6 cellular contexts compared by ENCODE assay signal in the genomic region with DNA sequence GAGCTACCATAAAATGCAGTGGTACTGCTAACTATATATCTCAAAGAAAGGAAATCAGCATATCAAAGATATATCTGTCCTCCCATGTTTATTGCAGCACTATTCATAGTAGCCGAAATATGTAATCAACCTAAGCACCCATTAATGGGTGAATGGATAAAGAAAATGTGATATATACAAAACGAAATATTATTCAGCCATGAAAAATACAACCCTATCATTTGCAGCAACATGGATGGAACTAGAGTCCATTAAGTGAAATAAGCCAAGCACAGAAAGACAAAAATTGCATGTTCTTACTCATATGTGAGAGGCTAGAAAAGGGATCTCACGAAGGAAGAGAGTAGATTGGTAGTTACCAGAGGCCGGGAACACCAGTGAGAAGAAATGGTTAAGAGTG.
"Had no signal": no experiment of that assay in that cellular context is flagged by ENCODE, and none has a peak within 500 bp of the region (broad histone marks: within the 10 kb centered on the region; RNA-seq: fewer than 3 reads in every experiment).

No MANE protein-coding gene starts in this region.

- H3K27ac ChIP-seq: HL-60, KMS-11 had no signal

- H3K4me3 ChIP-seq: K562 had no signal

- DNase-seq: IMR-90, KBM-7, KG1 had no signal
